19 cellular contexts compared by ENCODE assay signal in genomic region chr14:76775695-76776305, GRCh38. TPM values are rescaled to one million over a fixed set of nuclear protein-coding genes. Genes with fewer than 3 reads are reported as not detected.
A peak's percentile ranks its signal among the peaks of the same experiment; 100 is the strongest.
DNase-seq lines count a peak whose midpoint lies in the region; ATAC-seq, FAIRE-seq and TF ChIP-seq lines count a peak whose summit lies in the region.
"Had no signal": no experiment of that assay in that cellular context is flagged by ENCODE, and none has a peak within 500 bp of the region (broad histone marks: within the 10 kb centered on the region; RNA-seq: fewer than 3 reads in every experiment).

No MANE protein-coding gene starts in this region.

- H3K27me3 Mint-ChIP-seq in chondrocyte (ENCODE audit: low read depth), result no peaks in the 10 kb centered on the region
- H3K27me3 Mint-ChIP-seq in WTC11 (ENCODE audit: low read depth), result peaks cover 2% of the 10 kb centered on the region; the same call in 1 of the 2 replicates

- H3K4me1 ChIP-seq in HepG2 (ENCODE audit: insufficient read depth, low read length) (peaks cover 29% of the 10 kb centered on the region), right lobe of liver (peaks cover 0 to 5% (median 0%) of the 10 kb centered on the region in 4 donors), spleen (peaks cover 7 to 100% (median 61%) of the 10 kb centered on the region in 6 donors)
- H3K4me1 ChIP-seq: Caco-2, HAP-1 had no signal

- H3K27ac Mint-ChIP-seq in chondrocyte (ENCODE audit: unreplicated experiment), result no peak overlapping the region
- H3K27ac Mint-ChIP-seq in WTC11, result no peak overlapping the region

- ATAC-seq in HepG2 (no peak), right lobe of liver (no peak), left lobe of liver (no peak), WTC11 (no peak)

- no peaks in the 10 kb centered on the region for H3K36me3 ChIP-seq in HepG2 (replicated peaks in 1 of 2; ENCODE audit: control insufficient read depth in 1 of 2, insufficient read depth in 2 of 2, low read length in 2 of 2)
- no peaks in the 10 kb centered on the region for H3K36me3 ChIP-seq in right lobe of liver
- H3K36me3 ChIP-seq in spleen, result peaks cover 0 to 47% (median 0%) of the 10 kb centered on the region in 6 donors
- H3K36me3 ChIP-seq: HAP-1 had no signal

- H3K36me3 Mint-ChIP-seq in chondrocyte (ENCODE audit: low read depth) (no peaks in the 10 kb centered on the region), WTC11 (no peaks in the 10 kb centered on the region)

- H3K9me3 ChIP-seq in HepG2 (ENCODE audit: low read length), result no peaks in the 10 kb centered on the region
- H3K9me3 ChIP-seq in right lobe of liver, result no peaks in the 10 kb centered on the region
- no peaks in the 10 kb centered on the region for H3K9me3 ChIP-seq in spleen
- H3K9me3 ChIP-seq: A549, Caco-2, HAP-1 had no signal

- H3K4me1 Mint-ChIP-seq in chondrocyte (ENCODE audit: low read depth) (peaks cover 27% of the 10 kb centered on the region), WTC11 (peaks cover 21% of the 10 kb centered on the region)

- no peak for FAIRE-seq in HepG2 (lab: Jason Lieb, UNC)
- FAIRE-seq: A549, GM19239 had no signal

- H3K4me3 Mint-ChIP-seq in chondrocyte (ENCODE audit: unreplicated experiment) (no peak overlapping the region), WTC11 (no peak overlapping the region)

- in situ Hi-C loops in HepG2 (cut with HindIII; ENCODE audit: extremely low pct_ligation_motif_present, low pct_unique_long_range_greater_than_20kb), result no loop called here

- intact Hi-C loops in HepG2 (cut with micrococcal nuclease; ENCODE audit: unreplicated experiment) (no loop called here), right lobe of liver (cut with DNase I) (no loop called here), spleen (cut with DNase I; ENCODE audit: low total_unique reads) (no loop called here)

- H3K27me3 ChIP-seq in HepG2 (ENCODE audit: control insufficient read depth in 1 of 2, insufficient read depth in 2 of 2, low read length in 2 of 2) (0 out of 5 replicates have a peak, but pooled peaks cover 0 to 7% of the 10 kb centered on the region in 2 experiments), right lobe of liver (no peaks in the 10 kb centered on the region), spleen (replicated peaks in 1 of 7) (peaks cover 0 to 8% (median 0%) of the 10 kb centered on the region in 7 donors)

- CTCF ChIA-PET in HepG2 (lab: Yijun Ruan, JAX; ENCODE audit: low intra/inter-chr PET ratio, low total read pairs), result interaction anchor here (1.5 kb wide), 1 partner anchor 66 kb away, joined by 8 read pairs; no protein-coding TSS in a partner anchor
- CTCF ChIA-PET in WTC11 (lab: Charles Lee), result interaction anchor here (2.5 to 2.9 kb wide), 2 partner anchors 9 to 66 kb away, joined by 18 to 24 read pairs; no protein-coding TSS in a partner anchor

- no TSS peak for BruUV-seq in HepG2 (replicated peaks; lab: Mats Ljungman, UMichigan)

- TF ChIP-seq POLR2A in HepG2 (IDR thresholded peaks at IDR 0.05; ENCODE audit: insufficient read depth in 1 of 2, low read depth in 2 of 2, low read length in 2 of 2) (no peak), right lobe of liver (IDR thresholded peaks at IDR 0.05) (no peak), spleen (IDR thresholded peaks at IDR 0.05) (no peak)

- H3K9ac ChIP-seq in HepG2 (ENCODE audit: insufficient read depth, low read depth, low read length), result no peak overlapping the region

- TF ChIP-seq CTCF in HepG2 (CRISPR knock-in tag; IDR thresholded peaks at IDR 0.05) (no peak), right lobe of liver (IDR thresholded peaks at IDR 0.05) (no peak), chondrocyte (IDR thresholded peaks at IDR 0.05) (no peak), spleen (IDR thresholded peaks at IDR 0.05 in 8 of 11, conservative IDR thresholded peaks at IDR 0.05 in 3 of 11) (no peak), WTC11 (IDR thresholded peaks at IDR 0.05) (no peak)

- no peak overlapping the region for H3K27ac ChIP-seq in HepG2 (ENCODE audit: extremely low read length, insufficient read depth, low read length)
- H3K27ac ChIP-seq in right lobe of liver, result no peak overlapping the region
- H3K27ac ChIP-seq in spleen, result peak overlapping the region in 4 of 8 donors; percentile 14 to 82 (median 42)
- H3K27ac ChIP-seq: A549, C4-2B, HL-60 had no signal

- WGBS in HepG2 (ENCODE audit: low lambda C conversion rate), result 93% methylated on average over 34 of the region's 50 CpGs
- whole genome bisulfite sequencing in right lobe of liver (ENCODE audit: insufficient coverage, low coverage, low lambda C conversion rate, missing lambda C conversion rate), result no CpG with 5 or more reads among the region's 50 CpGs
- 93 to 95% (median 94%) methylated on average over 38 to 50 of the region's 50 CpGs for WGBS in spleen, 5 donors

- no peaks in the 10 kb centered on the region for H3K79me2 ChIP-seq in HepG2 (ENCODE audit: insufficient read depth, low read length)

- TF ChIP-seq EP300 in HepG2 (IDR thresholded peaks at IDR 0.05; ENCODE audit: low read depth in 2 of 2, low read length in 2 of 2) (no peak), HepG2 (CRISPR knock-in tag; IDR thresholded peaks at IDR 0.05; ENCODE audit: borderline replicate concordance) (no peak)

- H3K4me3 ChIP-seq in HepG2 (replicated peaks in 1 of 3; ENCODE audit: insufficient read depth in 1 of 3, low read depth in 2 of 3, low read length in 3 of 3) (no peak overlapping the region), right lobe of liver (no peak overlapping the region), spleen (no peak overlapping the region)
- H3K4me3 ChIP-seq: A549, HAP-1 had no signal

- no peak overlapping the region for H3K4me2 ChIP-seq in HepG2 (ENCODE audit: low read depth, low read length)
- H3K4me2 ChIP-seq: A549 had no signal

- no peak overlapping the region for H2AFZ ChIP-seq in HepG2 (ENCODE audit: low read length)

- TF ChIP-seq RAD21 in HepG2 (CRISPR knock-in tag; IDR thresholded peaks at IDR 0.05), result no peak

- DNase-seq in HepG2 (ENCODE audit: low spot score) (no peak), right lobe of liver (no peak), chondrocyte (ENCODE audit: low spot score) (peak; percentile 75), left lobe of liver (ENCODE audit: low spot score) (peak; percentile 41), spleen (peak; percentile 73), nucleus accumbens (lab: John Stamatoyannopoulos, UW) (no peak), WTC11 (ENCODE audit: low spot score) (no peak), COLO668 (lab: John Stamatoyannopoulos, UW; ENCODE audit: unreplicated experiment) (no peak)
- DNase-seq: EL, NCI-H1930, NCI-H510A treated with DMSO at 0.1 percent for 48 hours, PC-3 had no signal

- POLR2A ChIA-PET in HepG2 (lab: Yijun Ruan, JAX) (interaction anchor here (0.9 kb wide), 1 partner anchor 9 kb away, joined by 4 read pairs; no protein-coding TSS in a partner anchor), WTC11 (lab: Charles Lee) (no interaction called here)

- H3K9me3 Mint-ChIP-seq in chondrocyte (ENCODE audit: low read depth) (no peaks in the 10 kb centered on the region), WTC11 (no peaks in the 10 kb centered on the region)

- H4K20me1 ChIP-seq in HepG2 (ENCODE audit: insufficient read depth, low read length), result no peaks in the 10 kb centered on the region

RNA-seq across cellular contexts. Expression of gene VASH1, which starts 14.5 kb away (rescaled TPM):
- total RNA-seq in HepG2 (2016; rRNA removed; fragmentation: Illumina TruSeq; extraction: Trizol) (0.18 and 0.24 TPM in 2 replicates), right lobe of liver (10 to 100 TPM in 1 of 6 experiments, 1 to 10 TPM in 5; 2.0 to 12.3 (median 4.6) TPM), chondrocyte (26.0 to 41.8 TPM (median 29.7 TPM) in 3 replicates), left lobe of liver (3.0 TPM), spleen (10 to 100 TPM; 16.9 to 39.1 (median 27.3) TPM), WTC11 (2021) (7.2 to 10.9 TPM (median 10.5 TPM) in 3 replicates)
- not detected in 2 replicates for total RNA-seq in HepG2 (2016; cell fraction: cytosol; rRNA removed; fragmentation: Illumina TruSeq; extraction: Trizol; ENCODE audit: low read depth)
- total RNA-seq in HepG2 (2016; cell fraction: insoluble cytoplasmic fraction; rRNA removed; fragmentation: Illumina TruSeq; extraction: Trizol), result 0.12 and 0.17 TPM in 2 replicates
- total RNA-seq in HepG2 (2016; cell fraction: membrane; rRNA removed; fragmentation: Illumina TruSeq; extraction: Trizol), result 0.10 and 0.15 TPM in 2 replicates
- 0.34 and 0.43 TPM in 2 replicates for total RNA-seq in HepG2 (2016; cell fraction: nucleus; rRNA removed; fragmentation: Illumina TruSeq; extraction: Trizol)
- polyA plus RNA-seq in HepG2 (2011; rRNA removed) (0.11 and 0.42 TPM in 2 replicates), spleen (10 to 100 TPM in 1 of 3 donors, 1 to 10 TPM in 2; 6.4 to 16.7 (median 8.2) TPM)
- polyA plus RNA-seq in HepG2 (2011; cell fraction: cytosol; rRNA removed), result 0.15 and 0.32 TPM in 2 replicates
- polyA plus RNA-seq in HepG2 (2011; cell fraction: nucleus; rRNA removed), result 0.71 and 0.77 TPM in 2 replicates
- polyA plus RNA-seq in HepG2 (2012), result 0.28 and 0.65 TPM in 2 replicates
- 0.10 TPM in 1 of 2 replicates, not detected in the other for polyA plus RNA-seq in HepG2 (2016; cell fraction: cytosol; fragmentation: Illumina TruSeq; extraction: Trizol; ENCODE audit: low read depth)
- 0.24 and 0.26 TPM in 2 replicates for polyA plus RNA-seq in HepG2 (2016; cell fraction: insoluble cytoplasmic fraction; fragmentation: Illumina TruSeq; extraction: Trizol; ENCODE audit: low read depth)
- polyA plus RNA-seq in HepG2 (2016; cell fraction: membrane; fragmentation: Illumina TruSeq; extraction: Trizol; ENCODE audit: low read depth), result 0.21 TPM in 1 of 2 replicates, not detected in the other
- 0.43 and 0.83 TPM in 2 replicates for polyA plus RNA-seq in HepG2 (2016; cell fraction: nucleus; fragmentation: Illumina TruSeq; extraction: Trizol; ENCODE audit: insufficient read depth, low read depth)
- 0.28 TPM in 1 of 2 replicates, not detected in the other for polyA minus RNA-seq in HepG2 (2011; rRNA and poly(A)+ RNA removed; ENCODE audit: low replicate concordance)
- polyA minus RNA-seq in HepG2 (2011; cell fraction: cytosol; rRNA and poly(A)+ RNA removed), result 0.18 and 0.69 TPM in 2 replicates
- 0.50 and 0.64 TPM in 2 replicates for polyA minus RNA-seq in HepG2 (2011; cell fraction: nucleus; rRNA and poly(A)+ RNA removed)

RNA-seq across cellular contexts. Expression of gene ANGEL1, which starts 36.9 kb away (rescaled TPM):
- total RNA-seq in HepG2 (2016; rRNA removed; fragmentation: Illumina TruSeq; extraction: Trizol) (9.0 and 14.3 TPM in 2 replicates), right lobe of liver (10 to 100 TPM in 5 of 6 experiments, 1 to 10 TPM in 1; 9.3 to 17.8 (median 14.4) TPM), chondrocyte (8.6 to 13.8 TPM (median 9.6 TPM) in 3 replicates), left lobe of liver (22.2 TPM), spleen (10 to 100 TPM; 35.5 to 76.8 (median 60.2) TPM), WTC11 (2021) (25.7 to 29.7 TPM (median 25.8 TPM) in 3 replicates)
- total RNA-seq in HepG2 (2016; cell fraction: cytosol; rRNA removed; fragmentation: Illumina TruSeq; extraction: Trizol; ENCODE audit: low read depth), result 2.0 and 2.3 TPM in 2 replicates
- 7.0 and 14.3 TPM in 2 replicates for total RNA-seq in HepG2 (2016; cell fraction: insoluble cytoplasmic fraction; rRNA removed; fragmentation: Illumina TruSeq; extraction: Trizol)
- 4.2 and 4.3 TPM in 2 replicates for total RNA-seq in HepG2 (2016; cell fraction: membrane; rRNA removed; fragmentation: Illumina TruSeq; extraction: Trizol)
- total RNA-seq in HepG2 (2016; cell fraction: nucleus; rRNA removed; fragmentation: Illumina TruSeq; extraction: Trizol), result 17.7 and 19.8 TPM in 2 replicates
- polyA plus RNA-seq in HepG2 (2011; rRNA removed) (20.1 and 22.0 TPM in 2 replicates), spleen (10 to 100 TPM in 2 of 3 donors, 1 to 10 TPM in 1; 7.4 to 21.1 (median 10.5) TPM)
- polyA plus RNA-seq in HepG2 (2011; cell fraction: cytosol; rRNA removed), result 14.1 and 15.1 TPM in 2 replicates
- 24.3 and 28.3 TPM in 2 replicates for polyA plus RNA-seq in HepG2 (2011; cell fraction: nucleus; rRNA removed)
- polyA plus RNA-seq in HepG2 (2012), result 9.5 and 10.1 TPM in 2 replicates
- polyA plus RNA-seq in HepG2 (2016; cell fraction: cytosol; fragmentation: Illumina TruSeq; extraction: Trizol; ENCODE audit: low read depth), result 1.2 and 1.4 TPM in 2 replicates
- 5.4 and 6.6 TPM in 2 replicates for polyA plus RNA-seq in HepG2 (2016; cell fraction: insoluble cytoplasmic fraction; fragmentation: Illumina TruSeq; extraction: Trizol; ENCODE audit: low read depth)
- polyA plus RNA-seq in HepG2 (2016; cell fraction: membrane; fragmentation: Illumina TruSeq; extraction: Trizol; ENCODE audit: low read depth), result 1.6 and 1.7 TPM in 2 replicates
- polyA plus RNA-seq in HepG2 (2016; cell fraction: nucleus; fragmentation: Illumina TruSeq; extraction: Trizol; ENCODE audit: insufficient read depth, low read depth), result 20.3 and 21.5 TPM in 2 replicates
- 49.6 and 66.8 TPM in 2 replicates for polyA minus RNA-seq in HepG2 (2011; rRNA and poly(A)+ RNA removed; ENCODE audit: low replicate concordance)
- 12.2 and 12.8 TPM in 2 replicates for polyA minus RNA-seq in HepG2 (2011; cell fraction: cytosol; rRNA and poly(A)+ RNA removed)
- polyA minus RNA-seq in HepG2 (2011; cell fraction: nucleus; rRNA and poly(A)+ RNA removed), result 26.4 and 31.6 TPM in 2 replicates

RNA-seq across cellular contexts. Expression of gene LRRC74A, which starts 50.4 kb away (rescaled TPM):
- not detected in 2 replicates for total RNA-seq in HepG2 (2016; rRNA removed; fragmentation: Illumina TruSeq; extraction: Trizol)
- not detected in 2 replicates for total RNA-seq in HepG2 (2016; cell fraction: cytosol; rRNA removed; fragmentation: Illumina TruSeq; extraction: Trizol; ENCODE audit: low read depth)
- total RNA-seq in HepG2 (2016; cell fraction: insoluble cytoplasmic fraction; rRNA removed; fragmentation: Illumina TruSeq; extraction: Trizol), result not detected in 2 replicates
- not detected in 2 replicates for total RNA-seq in HepG2 (2016; cell fraction: membrane; rRNA removed; fragmentation: Illumina TruSeq; extraction: Trizol)
- not detected in 2 replicates for total RNA-seq in HepG2 (2016; cell fraction: nucleus; rRNA removed; fragmentation: Illumina TruSeq; extraction: Trizol)
- not detected in 2 replicates for polyA plus RNA-seq in HepG2 (2011; rRNA removed)
- polyA plus RNA-seq in HepG2 (2011; cell fraction: cytosol; rRNA removed), result not detected in 2 replicates
- not detected in 2 replicates for polyA plus RNA-seq in HepG2 (2011; cell fraction: nucleus; rRNA removed)
- polyA plus RNA-seq in HepG2 (2012), result not detected in 2 replicates
- polyA plus RNA-seq in HepG2 (2016; cell fraction: cytosol; fragmentation: Illumina TruSeq; extraction: Trizol; ENCODE audit: low read depth), result not detected in 2 replicates
- not detected in 2 replicates for polyA plus RNA-seq in HepG2 (2016; cell fraction: insoluble cytoplasmic fraction; fragmentation: Illumina TruSeq; extraction: Trizol; ENCODE audit: low read depth)
- not detected in 2 replicates for polyA plus RNA-seq in HepG2 (2016; cell fraction: membrane; fragmentation: Illumina TruSeq; extraction: Trizol; ENCODE audit: low read depth)
- polyA plus RNA-seq in HepG2 (2016; cell fraction: nucleus; fragmentation: Illumina TruSeq; extraction: Trizol; ENCODE audit: insufficient read depth, low read depth), result not detected in 2 replicates
- not detected in 2 replicates for polyA minus RNA-seq in HepG2 (2011; rRNA and poly(A)+ RNA removed; ENCODE audit: low replicate concordance)
- polyA minus RNA-seq in HepG2 (2011; cell fraction: cytosol; rRNA and poly(A)+ RNA removed), result not detected in 2 replicates
- not detected in 2 replicates for polyA minus RNA-seq in HepG2 (2011; cell fraction: nucleus; rRNA and poly(A)+ RNA removed)
- not detected for total RNA-seq in right lobe of liver
- total RNA-seq in chondrocyte, result not detected in 3 replicates
- total RNA-seq in left lobe of liver, result not detected
- under 1 TPM in 2 of 7 donors, not detected in 5; 0.32 to 0.43 TPM for total RNA-seq in spleen
- polyA plus RNA-seq in spleen, result under 1 TPM; 0.03 to 0.16 (median 0.04) TPM
- not detected in 3 replicates for total RNA-seq in WTC11 (2021)
- total RNA-seq: Caco-2, PC-3, SK-MEL-5 had no signal
- polyA plus RNA-seq: A549 had no signal

Comparison
In these comparisons a context has a peak if more than half of its experiments do, and no peak if none do; other contexts are left out.
1. DNase-seq: peak in chondrocyte (single experiment), left lobe of liver (single experiment) and spleen (single experiment); none in HepG2 (single experiment), right lobe of liver (0 of 3), nucleus accumbens (0 of 56), WTC11 (single experiment) and COLO668 (single experiment).